In the genomic region with DNA sequence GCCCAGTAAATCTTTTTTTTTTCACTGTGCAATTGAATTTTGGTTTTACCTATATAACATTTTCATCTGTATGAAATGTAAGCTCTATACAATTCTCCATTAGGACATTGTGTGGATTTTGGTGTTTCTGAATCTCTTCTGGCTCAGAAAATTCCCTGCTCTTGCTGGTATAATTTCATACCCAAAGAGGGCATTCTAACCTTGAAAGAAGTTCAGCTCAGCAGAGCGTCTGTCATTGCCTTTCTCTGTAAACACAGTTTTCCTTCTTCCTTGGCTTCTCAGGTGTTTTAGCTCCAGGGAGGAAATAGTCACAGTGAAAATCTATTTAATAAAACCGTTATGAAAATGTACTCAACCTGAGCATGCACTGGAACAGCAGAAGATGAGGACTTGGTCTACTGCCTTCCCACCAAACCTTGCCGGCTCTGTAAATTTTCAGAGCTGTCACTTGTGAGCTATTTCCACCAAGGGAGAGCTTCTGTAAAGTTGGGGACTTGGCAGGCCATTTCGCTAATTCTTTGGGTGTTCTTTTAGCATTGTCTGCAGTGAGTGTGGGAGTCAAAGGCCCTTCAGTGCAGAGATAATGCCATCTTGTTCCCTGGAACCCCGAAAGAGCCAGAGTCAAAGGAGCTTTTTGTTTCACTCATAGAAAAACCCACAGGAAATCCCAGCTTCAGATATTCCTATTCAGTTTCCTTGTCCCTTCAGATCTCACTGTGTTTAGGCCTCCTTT, we compare ENCODE assay signal across 20 cellular contexts. TPM values are rescaled to one million over a fixed set of nuclear protein-coding genes. Genes with fewer than 3 reads are reported as not detected.
A peak's percentile ranks its signal among the peaks of the same experiment; 100 is the strongest.
DNase-seq lines count a peak whose midpoint lies in the region; ATAC-seq lines count a peak whose summit lies in the region.
"Had no signal": no experiment of that assay in that cellular context is flagged by ENCODE, and none has a peak within 500 bp of the region (broad histone marks: within the 10 kb centered on the region; RNA-seq: fewer than 3 reads in every experiment).

No MANE protein-coding gene starts in this region.

- H3K36me3 Mint-ChIP-seq in activated CD8-positive, alpha-beta T cell treated with anti-CD3 and anti-CD28 coated beads, Interleukin-2, amount 10 ng/mL, durations not matched to agents 7 days and 5 days (ENCODE audit: low read depth) = peaks cover 13% of the 10 kb centered on the region
- H3K36me3 Mint-ChIP-seq in activated naive CD4-positive, alpha-beta T cell treated with anti-CD3 and anti-CD28 coated beads, Interleukin-2, amount 50 U/mL, for 72 hours = peaks cover 0 to 12% of the 10 kb centered on the region in 2 donors

- ATAC-seq in left ventricle myocardium superior (peak; percentile 36), sciatic nerve (peak; percentile 62), HG02938 (IDR thresholded peaks at IDR 0.05; ENCODE audit: unreplicated experiment) (no peak)
- no peak for ATAC-seq in activated CD8-positive, alpha-beta T cell treated with anti-CD3 and anti-CD28 coated beads, Interleukin-2, amount 10 ng/mL, durations not matched to agents 7 days and 5 days
- ATAC-seq in activated naive CD4-positive, alpha-beta T cell treated with anti-CD3 and anti-CD28 coated beads, Interleukin-2, amount 50 U/mL, for 72 hours = no peak
- ATAC-seq: activated CD8-positive, alpha-beta memory T cell treated with anti-CD3 and anti-CD28 coated beads, Interleukin-2, amount 10 ng/mL, durations not matched to agents 7 days and 5 days; activated T-helper 17 cell treated with anti-CD3 and anti-CD28 coated beads, Interleukin-2, amount 50 U/mL, for 72 hours; left lobe of liver; stimulated activated naive CD8-positive, alpha-beta T cell treated with anti-CD3 and anti-CD28 coated beads, Interleukin-15, amount 100 ng/mL, for 72 hours had no signal

- intact Hi-C loops in left ventricle myocardium superior (cut with micrococcal nuclease) = no loop called here
- intact Hi-C loops in sciatic nerve (cut with DNase I) = no loop called here

- H3K4me1 Mint-ChIP-seq in activated CD8-positive, alpha-beta T cell treated with anti-CD3 and anti-CD28 coated beads, Interleukin-2, amount 10 ng/mL, durations not matched to agents 7 days and 5 days (ENCODE audit: low read depth) = no peaks in the 10 kb centered on the region
- H3K4me1 Mint-ChIP-seq: activated CD8-positive, alpha-beta memory T cell treated with anti-CD3 and anti-CD28 coated beads, Interleukin-2, amount 10 ng/mL, durations not matched to agents 7 days and 5 days had no signal

- H3K4me3 Mint-ChIP-seq in activated CD8-positive, alpha-beta T cell treated with anti-CD3 and anti-CD28 coated beads, Interleukin-2, amount 10 ng/mL, durations not matched to agents 7 days and 5 days = no peak overlapping the region
- H3K4me3 Mint-ChIP-seq: activated CD8-positive, alpha-beta memory T cell treated with anti-CD3 and anti-CD28 coated beads, Interleukin-2, amount 10 ng/mL, durations not matched to agents 7 days and 5 days; activated T-helper 17 cell treated with anti-CD3 and anti-CD28 coated beads, Interleukin-2, amount 50 U/mL, for 72 hours; stimulated activated naive CD8-positive, alpha-beta T cell treated with anti-CD3 and anti-CD28 coated beads, Interleukin-15, amount 100 ng/mL, for 72 hours had no signal

- peak; percentile 50 for DNase-seq in NCI-H2107 treated with DMSO at 0.1 percent for 48 hours (lab: John Stamatoyannopoulos, UW; ENCODE audit: unreplicated experiment)
- DNase-seq in NCI-H2107 (lab: John Stamatoyannopoulos, UW) = no peak
- peak; percentile 56 for DNase-seq in RPMI7951 (ENCODE audit: low read depth)
- DNase-seq in left ventricle myocardium superior = no peak
- no peak for DNase-seq in sciatic nerve (ENCODE audit: low spot score)
- no peak for DNase-seq in activated CD8-positive, alpha-beta T cell treated with anti-CD3 and anti-CD28 coated beads, Interleukin-2, amount 10 ng/mL, durations not matched to agents 7 days and 5 days
- DNase-seq in activated naive CD4-positive, alpha-beta T cell treated with anti-CD3 and anti-CD28 coated beads, Interleukin-2, amount 50 U/mL, for 72 hours (ENCODE audit: low spot score in 2 of 2) = no peak
- DNase-seq: 8988T; activated CD4-positive, CD25-positive, alpha-beta regulatory T cell treated with anti-CD3 and anti-CD28 coated beads, Interleukin-2, amount 50 U/mL, for 72 hours; activated CD8-positive, alpha-beta memory T cell treated with anti-CD3 and anti-CD28 coated beads, Interleukin-2, amount 10 ng/mL, durations not matched to agents 7 days and 5 days; GDM1; GM23248; NCI-H1048; ovary; stimulated activated CD4-positive, alpha-beta T cell treated with anti-CD3 and anti-CD28 coated beads, Interleukin-4, amount 100 ng/mL, for 1 hour; stimulated activated naive CD8-positive, alpha-beta T cell treated with anti-CD3 and anti-CD28 coated beads, Interleukin-15, amount 100 ng/mL, for 72 hours; T1000 had no signal

- no peaks in the 10 kb centered on the region for H3K9me3 Mint-ChIP-seq in activated CD8-positive, alpha-beta T cell treated with anti-CD3 and anti-CD28 coated beads, Interleukin-2, amount 10 ng/mL, durations not matched to agents 7 days and 5 days (ENCODE audit: insufficient read depth)
- H3K9me3 Mint-ChIP-seq in activated naive CD4-positive, alpha-beta T cell treated with anti-CD3 and anti-CD28 coated beads, Interleukin-2, amount 50 U/mL, for 72 hours = peaks cover 0 to 4% of the 10 kb centered on the region in 2 donors
- H3K9me3 Mint-ChIP-seq: activated T-helper 17 cell treated with anti-CD3 and anti-CD28 coated beads, Interleukin-2, amount 50 U/mL, for 72 hours had no signal

- no peak overlapping the region for H3K27ac Mint-ChIP-seq in activated CD8-positive, alpha-beta T cell treated with anti-CD3 and anti-CD28 coated beads, Interleukin-2, amount 10 ng/mL, durations not matched to agents 7 days and 5 days
- peak overlapping the region in 1 of 2 donors; percentile 36 for H3K27ac Mint-ChIP-seq in activated naive CD4-positive, alpha-beta T cell treated with anti-CD3 and anti-CD28 coated beads, Interleukin-2, amount 50 U/mL, for 72 hours
- H3K27ac Mint-ChIP-seq: activated CD8-positive, alpha-beta memory T cell treated with anti-CD3 and anti-CD28 coated beads, Interleukin-2, amount 10 ng/mL, durations not matched to agents 7 days and 5 days; activated T-helper 17 cell treated with anti-CD3 and anti-CD28 coated beads, Interleukin-2, amount 50 U/mL, for 72 hours; stimulated activated naive CD8-positive, alpha-beta T cell treated with anti-CD3 and anti-CD28 coated beads, Interleukin-15, amount 100 ng/mL, for 72 hours had no signal

- H3K27me3 Mint-ChIP-seq in activated CD8-positive, alpha-beta T cell treated with anti-CD3 and anti-CD28 coated beads, Interleukin-2, amount 10 ng/mL, durations not matched to agents 7 days and 5 days (ENCODE audit: low read depth) = peaks cover 3% of the 10 kb centered on the region
- H3K27me3 Mint-ChIP-seq: activated CD8-positive, alpha-beta memory T cell treated with anti-CD3 and anti-CD28 coated beads, Interleukin-2, amount 10 ng/mL, durations not matched to agents 7 days and 5 days; activated T-helper 17 cell treated with anti-CD3 and anti-CD28 coated beads, Interleukin-2, amount 50 U/mL, for 72 hours; stimulated activated naive CD8-positive, alpha-beta T cell treated with anti-CD3 and anti-CD28 coated beads, Interleukin-15, amount 100 ng/mL, for 72 hours had no signal

- CTCF ChIA-PET in activated CD8-positive, alpha-beta T cell treated with anti-CD3 and anti-CD28 coated beads, Interleukin-2, amount 10 ng/mL, durations not matched to agents 7 days and 5 days (lab: Charles Lee) = interaction anchor here (1.5 kb wide), 1 partner anchor 114 kb away, joined by 3 read pairs; no protein-coding TSS in a partner anchor

- POLR2A ChIA-PET in activated CD8-positive, alpha-beta T cell treated with anti-CD3 and anti-CD28 coated beads, Interleukin-2, amount 10 ng/mL, durations not matched to agents 7 days and 5 days (lab: Charles Lee) = interaction anchor here (0.6 kb wide), 1 partner anchor 33 kb away, joined by 3 read pairs; no protein-coding TSS in a partner anchor

RNA-seq across cellular contexts. Expression of a gene that starts 16.2 kb away (rescaled TPM):
- 1.9 and 2.1 TPM in 2 replicates for total RNA-seq in RPMI7951 (2014; rRNA removed; shearing (Covaris generic))
- total RNA-seq in left ventricle myocardium superior (4.3 TPM), sciatic nerve (34.5 TPM)
- 10 to 100 TPM; 12.6 to 14.7 TPM for total RNA-seq in activated CD8-positive, alpha-beta T cell treated with anti-CD3 and anti-CD28 coated beads, Interleukin-2, amount 10 ng/mL, durations not matched to agents 7 days and 5 days
- 10 to 100 TPM in 1 of 2 donors, 1 to 10 TPM in 1; 3.1 to 12.4 TPM for total RNA-seq in activated naive CD4-positive, alpha-beta T cell treated with anti-CD3 and anti-CD28 coated beads, Interleukin-2, amount 50 U/mL, for 72 hours

Comparison
In these comparisons a context has a peak if more than half of its experiments do, and no peak if none do; other contexts are left out.
1. DNase-seq: peak in NCI-H2107 treated with DMSO at 0.1 percent for 48 hours (single experiment) and RPMI7951 (single experiment); none in NCI-H2107 (single experiment), left ventricle myocardium superior (single experiment), sciatic nerve (single experiment), activated CD8-positive, alpha-beta T cell treated with anti-CD3 and anti-CD28 coated beads, Interleukin-2, amount 10 ng/mL, durations not matched to agents 7 days and 5 days (single experiment) and activated naive CD4-positive, alpha-beta T cell treated with anti-CD3 and anti-CD28 coated beads, Interleukin-2, amount 50 U/mL, for 72 hours (0 of 2).
2. ATAC-seq: peak in left ventricle myocardium superior (single experiment) and sciatic nerve (single experiment); none in activated CD8-positive, alpha-beta T cell treated with anti-CD3 and anti-CD28 coated beads, Interleukin-2, amount 10 ng/mL, durations not matched to agents 7 days and 5 days (single experiment), HG02938 (single experiment) and activated naive CD4-positive, alpha-beta T cell treated with anti-CD3 and anti-CD28 coated beads, Interleukin-2, amount 50 U/mL, for 72 hours (0 of 2).